Comparison of ENCODE assay signal across 9 cellular contexts in genomic region chr6:56642366-56643261, GRCh38. TPM values are rescaled to one million over a fixed set of nuclear protein-coding genes. Genes with fewer than 3 reads are reported as not detected.
DNase-seq lines count a peak whose midpoint lies in the region; ATAC-seq and TF ChIP-seq lines count a peak whose summit lies in the region.
"Had no signal": no experiment of that assay in that cellular context is flagged by ENCODE, and none has a peak within 500 bp of the region (broad histone marks: within the 10 kb centered on the region; RNA-seq: fewer than 3 reads in every experiment).

TSS of gene DST (minus strand) at chr6:56642889.

- peak within 1 kb of the TSS; percentile 82 for H3K27ac Mint-ChIP-seq in osteocyte (ENCODE audit: unreplicated experiment)

- peaks cover 24% of the 10 kb centered on the region for H3K4me1 Mint-ChIP-seq in osteocyte (ENCODE audit: unreplicated experiment)

- peak within 1 kb of the TSS; percentile 22 for H3K27ac ChIP-seq in RWPE1

- CTCF ChIA-PET in RWPE1 (lab: Yijun Ruan, JAX), result interaction anchor here (0.6 to 2.8 kb wide), 3 partner anchors 49 to 397 kb away, joined by 4 to 12 read pairs (median 5); no protein-coding TSS in a partner anchor

- TF ChIP-seq CTCF in RWPE1 (conservative IDR thresholded peaks at IDR 0.05; ENCODE audit: low read depth) (no peak), fibroblast of mammary gland (conservative IDR thresholded peaks at IDR 0.05; ENCODE audit: control insufficient read depth, insufficient read depth, low read depth, low read length) (no peak), osteocyte (IDR thresholded peaks at IDR 0.05) (no peak)

- H3K9me3 Mint-ChIP-seq in osteocyte (ENCODE audit: unreplicated experiment), result no peaks in the 10 kb centered on the region

- ATAC-seq in HG02588 (IDR thresholded peaks at IDR 0.05; ENCODE audit: unreplicated experiment), result no peak
- ATAC-seq in GM21619 (IDR thresholded peaks at IDR 0.05; ENCODE audit: unreplicated experiment), result no peak

- POLR2A ChIA-PET in RWPE1 (lab: Yijun Ruan, JAX; ENCODE audit: low non-redundant PET), result interaction anchor here (0.9 kb wide), 1 partner anchor 48 kb away, joined by 3 read pairs; no protein-coding TSS in a partner anchor

- H3K27me3 Mint-ChIP-seq in osteocyte (ENCODE audit: unreplicated experiment), result no peaks in the 10 kb centered on the region

- no peak within 1 kb of the TSS for H3K4me3 ChIP-seq in fibroblast of mammary gland (ENCODE audit: control insufficient read depth, low read depth, low read length)

- no peak within 1 kb of the TSS for H3K4me3 Mint-ChIP-seq in osteocyte (ENCODE audit: unreplicated experiment)

- H3K36me3 Mint-ChIP-seq in osteocyte (ENCODE audit: unreplicated experiment), result peaks cover 28% of the 10 kb centered on the region

- peak; percentile 26 for DNase-seq in COLO829 (ENCODE audit: low spot score)
- peak; percentile 85 for DNase-seq in RWPE1 (ENCODE audit: low spot score)
- peak; percentile 95 for DNase-seq in fibroblast of mammary gland (ENCODE audit: low read depth)
- DNase-seq in osteocyte (ENCODE audit: extremely low spot score, unreplicated experiment), result no peak
- no peak for DNase-seq in NCI-H1694 treated with DMSO at 0.1 percent for 48 hours (lab: John Stamatoyannopoulos, UW)
- no peak for DNase-seq in OCI-M1 (lab: John Stamatoyannopoulos, UW)
- DNase-seq: NCI-H1417 treated with DMSO at 0.1 percent for 48 hours had no signal

RNA-seq across cellular contexts. Expression of gene DST, which starts in this region (rescaled TPM):
- total RNA-seq in osteocyte, result 240 and 243 TPM in 2 replicates

Comparison
In these comparisons a context has a peak if more than half of its experiments do, and no peak if none do; other contexts are left out.
1. DNase-seq: peak in COLO829 (single experiment), RWPE1 (single experiment) and fibroblast of mammary gland (single experiment); none in osteocyte (single experiment), NCI-H1694 treated with DMSO at 0.1 percent for 48 hours (single experiment) and OCI-M1 (single experiment).